21 cellular contexts compared by ENCODE assay signal in the genomic region with DNA sequence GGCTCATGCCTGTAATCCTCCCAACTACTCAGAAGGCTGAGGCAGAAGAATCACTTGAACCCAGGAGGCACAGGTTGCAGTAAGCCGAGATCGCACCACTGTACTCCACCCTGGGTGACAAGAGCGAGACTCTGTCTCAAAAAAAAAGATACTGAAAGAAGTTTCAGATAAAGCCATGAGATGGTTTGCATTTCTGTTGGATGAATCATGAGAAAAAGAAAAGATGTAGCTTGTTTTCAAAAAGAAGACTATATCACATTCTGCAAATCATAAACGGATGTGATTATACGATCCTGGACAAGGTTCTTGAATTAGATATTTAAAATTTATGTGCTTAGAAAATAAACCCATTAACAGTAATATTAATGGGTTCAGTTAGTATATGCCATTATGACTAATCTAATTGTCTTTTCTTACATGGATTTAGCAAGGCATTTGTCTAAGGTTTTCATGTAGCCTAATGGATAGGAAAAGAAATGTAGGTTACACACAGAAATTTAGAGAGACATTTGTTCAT.
"Had no signal": no experiment of that assay in that cellular context is flagged by ENCODE, and none has a peak within 500 bp of the region (broad histone marks: within the 10 kb centered on the region; RNA-seq: fewer than 3 reads in every experiment).

No MANE protein-coding gene starts in this region.

- H3K4me1 ChIP-seq: ascending aorta, gastroesophageal sphincter, heart right ventricle, left lung, tibial artery had no signal

- H3K4me1 Mint-ChIP-seq: activated CD4-positive, alpha-beta T cell treated with anti-CD3 and anti-CD28 coated beads, Interleukin-2, amount 10 ng/mL, durations not matched to agents 24 days and 14 days; activated naive CD8-positive, alpha-beta T cell treated with anti-CD3 and anti-CD28 coated beads, Interleukin-2, amount 10 ng/mL, durations not matched to agents 7 days and 5 days; naive thymus-derived CD8-positive, alpha-beta T cell; stimulated activated naive B cell treated with anti-CD40 and anti-IgM and Interleukin-4, amounts not matched to agents 10 μg/mL and 1 μg/mL and 100 μg/mL, for 72 hours had no signal

- H3K9me3 Mint-ChIP-seq: activated CD4-positive, alpha-beta T cell treated with anti-CD3 and anti-CD28 coated beads, Interleukin-2, amount 10 ng/mL, durations not matched to agents 24 days and 14 days had no signal

- H3K4me3 ChIP-seq: ascending aorta, gastroesophageal sphincter, heart right ventricle, left lung, mucosa of descending colon, tibial artery had no signal

- H3K27ac Mint-ChIP-seq: activated CD4-positive, alpha-beta T cell treated with anti-CD3 and anti-CD28 coated beads, Interleukin-2, amount 10 ng/mL, durations not matched to agents 24 days and 14 days; activated naive CD8-positive, alpha-beta T cell treated with anti-CD3 and anti-CD28 coated beads, Interleukin-2, amount 10 ng/mL, durations not matched to agents 7 days and 5 days; effector memory CD8-positive, alpha-beta T cell; naive thymus-derived CD8-positive, alpha-beta T cell; stimulated activated naive B cell treated with anti-CD40 and anti-IgM and Interleukin-4, amounts not matched to agents 10 μg/mL and 1 μg/mL and 100 μg/mL, for 72 hours had no signal

- H3K27ac ChIP-seq: ascending aorta, epithelial cell of prostate, gastroesophageal sphincter, heart right ventricle, left lung, tibial artery had no signal

- H3K27me3 ChIP-seq: ascending aorta, gastroesophageal sphincter, heart right ventricle, left lung, tibial artery had no signal

- H3K36me3 ChIP-seq: ascending aorta, gastroesophageal sphincter, heart right ventricle, left lung, tibial artery had no signal

- H3K4me3 Mint-ChIP-seq: activated CD4-positive, alpha-beta T cell treated with anti-CD3 and anti-CD28 coated beads, Interleukin-2, amount 10 ng/mL, durations not matched to agents 24 days and 14 days; activated naive CD8-positive, alpha-beta T cell treated with anti-CD3 and anti-CD28 coated beads, Interleukin-2, amount 10 ng/mL, durations not matched to agents 7 days and 5 days; effector memory CD8-positive, alpha-beta T cell; naive thymus-derived CD8-positive, alpha-beta T cell; stimulated activated naive B cell treated with anti-CD40 and anti-IgM and Interleukin-4, amounts not matched to agents 10 μg/mL and 1 μg/mL and 100 μg/mL, for 72 hours had no signal

- H3K27me3 Mint-ChIP-seq: activated CD4-positive, alpha-beta T cell treated with anti-CD3 and anti-CD28 coated beads, Interleukin-2, amount 10 ng/mL, durations not matched to agents 24 days and 14 days; activated naive CD8-positive, alpha-beta T cell treated with anti-CD3 and anti-CD28 coated beads, Interleukin-2, amount 10 ng/mL, durations not matched to agents 7 days and 5 days; effector memory CD8-positive, alpha-beta T cell; naive thymus-derived CD8-positive, alpha-beta T cell; stimulated activated naive B cell treated with anti-CD40 and anti-IgM and Interleukin-4, amounts not matched to agents 10 μg/mL and 1 μg/mL and 100 μg/mL, for 72 hours had no signal

- ATAC-seq: effector memory CD8-positive, alpha-beta T cell; gastroesophageal sphincter; heart right ventricle; left lung; mucosa of descending colon; naive thymus-derived CD8-positive, alpha-beta T cell; stimulated activated naive B cell treated with anti-CD40 and anti-IgM and Interleukin-4, amounts not matched to agents 10 μg/mL and 1 μg/mL and 100 μg/mL, for 72 hours had no signal

- H3K36me3 Mint-ChIP-seq: activated naive CD8-positive, alpha-beta T cell treated with anti-CD3 and anti-CD28 coated beads, Interleukin-2, amount 10 ng/mL, durations not matched to agents 7 days and 5 days; naive thymus-derived CD8-positive, alpha-beta T cell; stimulated activated naive B cell treated with anti-CD40 and anti-IgM and Interleukin-4, amounts not matched to agents 10 μg/mL and 1 μg/mL and 100 μg/mL, for 72 hours had no signal

- DNase-seq: activated CD4-positive, alpha-beta T cell treated with anti-CD3 and anti-CD28 coated beads, Interleukin-2, amount 10 ng/mL, durations not matched to agents 24 days and 14 days; activated CD4-positive, CD25-positive, alpha-beta regulatory T cell; activated naive CD4-positive, alpha-beta T cell; activated naive CD8-positive, alpha-beta T cell treated with anti-CD3 and anti-CD28 coated beads, Interleukin-2, amount 10 ng/mL, durations not matched to agents 7 days and 5 days; activated T-cell treated with anti-CD3 and anti-CD28 coated beads for 4 hours; central memory CD4-positive, alpha-beta T cell; cortex of kidney; effector memory CD8-positive, alpha-beta T cell; heart right ventricle; left lung; mucosa of descending colon; naive thymus-derived CD8-positive, alpha-beta T cell; posterior cingulate gyrus; retina; stimulated activated CD4-positive, alpha-beta T cell treated with anti-CD3 and anti-CD28 coated beads, Interleukin-2, amount 100 ng/mL, for 48 hours; stimulated activated naive B cell treated with anti-CD40 and anti-IgM and Interleukin-4, amounts not matched to agents 10 μg/mL and 1 μg/mL and 100 μg/mL, for 72 hours; SW 1271; tibial artery had no signal
